Comparison of ENCODE assay signal across 1 cellular context in genomic region chr1:231499148-231499763, GRCh38.
A peak's percentile ranks its signal among the peaks of the same experiment; 100 is the strongest.
TF ChIP-seq lines count a peak whose summit lies in the region.

No MANE protein-coding gene starts in this region.

TF ChIP-seq in HEK293, 187 proteins besides CTCF, POLR2A, EP300 and RAD21:
- TF ChIP-seq ZNF518A (tag by site-specific recombination; conservative IDR thresholded peaks at IDR 0.05; ENCODE audit: low read depth) = 0 out of 2 replicates have a peak, but pooled peaks have one; percentile 13
- TF ChIP-seq ZNF777 (tag by site-specific recombination; IDR thresholded peaks at IDR 0.05; ENCODE audit: borderline replicate concordance) = no peak
- TF ChIP-seq ZNF157 (tag by site-specific recombination; IDR thresholded peaks at IDR 0.05) = no peak
- peak; percentile 55; the same call in 1 of the 2 replicates for TF ChIP-seq ZNF626 (tag by site-specific recombination; IDR thresholded peaks at IDR 0.05)
- no peak for TF ChIP-seq OSR2 (tag by site-specific recombination; IDR thresholded peaks at IDR 0.05)
- no peak for TF ChIP-seq HOXD13 (CRISPR knock-in tag; IDR thresholded peaks at IDR 0.05; ENCODE audit: borderline replicate concordance)
- peak; percentile 80; the same call in 1 of the 2 replicates for TF ChIP-seq ZNF280D (tag by site-specific recombination; IDR thresholded peaks at IDR 0.05)
- TF ChIP-seq TCF7L2 (IDR thresholded peaks at IDR 0.05; ENCODE audit: borderline replicate concordance, low read depth, low read length) = no peak
- TF ChIP-seq ZNF521 (tag by site-specific recombination; IDR thresholded peaks at IDR 0.05) = no peak
- 0 out of 2 replicates have a peak, but pooled peaks have one; percentile 15 for TF ChIP-seq ZNF549 (tag by site-specific recombination; IDR thresholded peaks at IDR 0.05)
- TF ChIP-seq ZNF707 (tag by site-specific recombination; IDR thresholded peaks at IDR 0.05) = no peak
- TF ChIP-seq ZNF747 (tag by site-specific recombination; IDR thresholded peaks at IDR 0.05) = no peak
- TF ChIP-seq WT1 (tag by site-specific recombination; IDR thresholded peaks at IDR 0.05) = no peak
- TF ChIP-seq ZNF677 (tag by site-specific recombination; IDR thresholded peaks at IDR 0.05) = no peak
- TF ChIP-seq SETDB1 (IDR thresholded peaks at IDR 0.05; ENCODE audit: insufficient read length, low read length) = peak; percentile 94
- peak; percentile 100 for TF ChIP-seq ZNF585B (tag by site-specific recombination; IDR thresholded peaks at IDR 0.05)
- TF ChIP-seq ZNF133 (tag by site-specific recombination; IDR thresholded peaks at IDR 0.05) = no peak
- peak; percentile 85; the same call in 1 of the 2 replicates for TF ChIP-seq TRIM28 (IDR thresholded peaks at IDR 0.05; ENCODE audit: borderline replicate concordance, low read length)
